ENCODE assay signal across 9 cellular contexts in genomic region chr10:72086466-72087391, GRCh38. TPM values are rescaled to one million over a fixed set of nuclear protein-coding genes. Genes with fewer than 3 reads are reported as not detected.
DNase-seq lines count a peak whose midpoint lies in the region; ATAC-seq, FAIRE-seq and TF ChIP-seq lines count a peak whose summit lies in the region.
"Had no signal": no experiment of that assay in that cellular context is flagged by ENCODE, and none has a peak within 500 bp of the region (broad histone marks: within the 10 kb centered on the region; RNA-seq: fewer than 3 reads in every experiment).

No MANE protein-coding gene starts in this region.

- ATAC-seq in GM19463 (IDR thresholded peaks at IDR 0.05; ENCODE audit: unreplicated experiment): no peak

- no peaks in the 10 kb centered on the region for H3K9me3 Mint-ChIP-seq in progenitor cell of endocrine pancreas (ENCODE audit: low read depth)

- peak; percentile 20 for TF ChIP-seq CTCF in progenitor cell of endocrine pancreas (IDR thresholded peaks at IDR 0.05; ENCODE audit: unreplicated experiment)

- peak; percentile 52 for FAIRE-seq in GM12891 (lab: Jason Lieb, UNC)
- FAIRE-seq: colon had no signal

- peaks cover 3% of the 10 kb centered on the region for H3K36me3 Mint-ChIP-seq in progenitor cell of endocrine pancreas (ENCODE audit: insufficient read depth)

- peak overlapping the region; percentile 77 for H3K4me3 Mint-ChIP-seq in progenitor cell of endocrine pancreas (ENCODE audit: low read depth)

- DNase-seq in GM12891 (ENCODE audit: insufficient read length, low spot score): peak; percentile 68
- DNase-seq in activated T-cell treated with anti-CD3 and anti-CD28 coated beads for 24 hours (ENCODE audit: low read depth): peak; percentile 37
- peak; percentile 70 for DNase-seq in germinal center (ENCODE audit: low spot score)
- DNase-seq in progenitor cell of endocrine pancreas (ENCODE audit: low spot score, unreplicated experiment): no peak
- DNase-seq in NOMO-1 treated with dmso at 0.1 percent for 144 hours (lab: John Stamatoyannopoulos, UW; ENCODE audit: unreplicated experiment): no peak
- no peak for DNase-seq in NCI-H1694 (lab: John Stamatoyannopoulos, UW)
- no peak for DNase-seq in SKM-1 (lab: John Stamatoyannopoulos, UW; ENCODE audit: unreplicated experiment)

- peak overlapping the region; percentile 9 for H3K27ac Mint-ChIP-seq in progenitor cell of endocrine pancreas

- peaks cover 29% of the 10 kb centered on the region for H3K4me1 Mint-ChIP-seq in progenitor cell of endocrine pancreas (ENCODE audit: low read depth)

- TF ChIP-seq POLR2A in GM12891 (IDR thresholded peaks at IDR 0.05; ENCODE audit: low read depth, low read length): no peak

- H3K27me3 Mint-ChIP-seq in progenitor cell of endocrine pancreas: peaks cover 8% of the 10 kb centered on the region

TF ChIP-seq in GM12891, 5 proteins besides CTCF, POLR2A, EP300 and RAD21:
- TF ChIP-seq PAX5 (IDR thresholded peaks at IDR 0.05; ENCODE audit: insufficient read depth, low read length, severe bottlenecking) (no peak), SPI1 (IDR thresholded peaks at IDR 0.05; ENCODE audit: low read depth, low read length) (peak; percentile 26; the same call in 1 of the 2 replicates), POLR2AphosphoS5 (IDR thresholded peaks at IDR 0.05; ENCODE audit: low read depth, low read length) (no peak), POU2F2 (IDR thresholded peaks at IDR 0.05; ENCODE audit: low read depth, low read length) (no peak), TAF1 (IDR thresholded peaks at IDR 0.05; ENCODE audit: low read depth, low read length) (no peak)

RNA-seq across cellular contexts. Expression of gene SPOCK2, which starts 1.6 kb away (rescaled TPM):
- polyA plus RNA-seq in GM12891 (2012; ENCODE audit: low read depth, missing spikeins): 2.3 TPM
- total RNA-seq in progenitor cell of endocrine pancreas: 47.7 and 49.1 TPM in 2 replicates

Comparison
In these comparisons a context has a peak if more than half of its experiments do, and no peak if none do; other contexts are left out.
1. DNase-seq: peak in GM12891 (single experiment), activated T-cell treated with anti-CD3 and anti-CD28 coated beads for 24 hours (single experiment) and germinal center (single experiment); none in progenitor cell of endocrine pancreas (single experiment), NOMO-1 treated with dmso at 0.1 percent for 144 hours (single experiment), NCI-H1694 (single experiment) and SKM-1 (single experiment).